Comparison of ENCODE assay signal across 1 cellular context in the genomic region with DNA sequence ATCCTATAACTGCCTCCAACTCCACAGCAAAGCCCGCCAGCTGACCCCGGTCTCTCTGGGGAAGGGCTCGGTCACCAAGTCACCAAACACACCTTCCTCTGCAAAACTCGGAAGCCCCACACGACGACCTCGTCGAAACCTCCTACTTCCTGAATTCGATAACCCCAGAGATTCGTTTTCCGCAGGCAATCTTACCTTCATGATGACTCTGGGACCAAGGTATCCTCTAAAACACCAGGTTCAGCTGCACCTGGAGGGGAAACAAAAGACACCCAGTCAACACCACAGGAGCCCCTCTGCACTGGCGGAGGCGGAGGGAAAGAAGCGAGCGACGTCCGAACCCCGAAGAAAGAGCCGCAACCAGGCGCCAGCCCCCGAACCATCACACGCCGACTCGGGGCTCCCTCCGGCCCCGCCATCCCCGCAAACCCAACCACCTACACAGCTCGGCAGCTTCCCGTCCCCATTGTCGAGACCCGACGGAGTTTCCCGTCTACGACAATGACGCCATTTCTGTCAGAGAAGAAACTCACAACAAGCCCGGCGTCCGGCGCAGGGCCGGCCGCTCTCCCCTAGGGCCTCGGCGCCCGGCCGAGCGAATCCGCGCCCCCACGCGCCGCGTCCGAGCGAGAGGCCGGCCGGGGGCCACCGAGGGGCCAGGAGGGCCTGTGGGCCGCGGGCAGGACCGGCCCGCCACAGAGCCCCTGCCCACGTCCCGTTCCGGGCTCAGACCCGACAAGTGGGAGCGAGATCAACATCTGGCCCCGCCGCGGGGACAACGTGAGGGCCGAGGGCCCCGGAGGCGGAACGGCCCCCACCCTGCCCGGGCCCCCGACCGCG.
TF ChIP-seq lines count a peak whose summit lies in the region.

No MANE protein-coding gene starts in this region.

TF ChIP-seq in K562, 482 proteins besides CTCF, POLR2A, EP300 and RAD21 (continued from another document and continues in another):
- TF ChIP-seq, protein P1, sequence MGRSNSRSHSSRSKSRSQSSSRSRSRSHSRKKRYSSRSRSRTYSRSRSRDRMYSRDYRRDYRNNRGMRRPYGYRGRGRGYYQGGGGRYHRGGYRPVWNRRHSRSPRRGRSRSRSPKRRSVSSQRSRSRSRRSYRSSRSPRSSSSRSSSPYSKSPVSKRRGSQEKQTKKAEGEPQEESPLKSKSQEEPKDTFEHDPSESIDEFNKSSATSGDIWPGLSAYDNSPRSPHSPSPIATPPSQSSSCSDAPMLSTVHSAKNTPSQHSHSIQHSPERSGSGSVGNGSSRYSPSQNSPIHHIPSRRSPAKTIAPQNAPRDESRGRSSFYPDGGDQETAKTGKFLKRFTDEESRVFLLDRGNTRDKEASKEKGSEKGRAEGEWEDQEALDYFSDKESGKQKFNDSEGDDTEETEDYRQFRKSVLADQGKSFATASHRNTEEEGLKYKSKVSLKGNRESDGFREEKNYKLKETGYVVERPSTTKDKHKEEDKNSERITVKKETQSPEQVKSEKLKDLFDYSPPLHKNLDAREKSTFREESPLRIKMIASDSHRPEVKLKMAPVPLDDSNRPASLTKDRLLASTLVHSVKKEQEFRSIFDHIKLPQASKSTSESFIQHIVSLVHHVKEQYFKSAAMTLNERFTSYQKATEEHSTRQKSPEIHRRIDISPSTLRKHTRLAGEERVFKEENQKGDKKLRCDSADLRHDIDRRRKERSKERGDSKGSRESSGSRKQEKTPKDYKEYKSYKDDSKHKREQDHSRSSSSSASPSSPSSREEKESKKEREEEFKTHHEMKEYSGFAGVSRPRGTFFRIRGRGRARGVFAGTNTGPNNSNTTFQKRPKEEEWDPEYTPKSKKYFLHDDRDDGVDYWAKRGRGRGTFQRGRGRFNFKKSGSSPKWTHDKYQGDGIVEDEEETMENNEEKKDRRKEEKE (IDR thresholded peaks at IDR 0.05; ENCODE audit: borderline replicate concordance in 1 of 2, control insufficient read depth in 1 of 2, low read depth in 2 of 2, low read length in 1 of 2) = no peak
- no peak for TF ChIP-seq EHMT2 (IDR thresholded peaks at IDR 0.05)
- no peak for TF ChIP-seq ELF1 (tag; IDR thresholded peaks at IDR 0.05)
- no peak for TF ChIP-seq SRSF7 (optimal IDR thresholded peaks at IDR 0.05; ENCODE audit: low read depth, low read length)
- TF ChIP-seq SMAD1 (IDR thresholded peaks at IDR 0.05; ENCODE audit: low read depth, low read length, partially characterized antibody) = no peak
- TF ChIP-seq L3MBTL2 (IDR thresholded peaks at IDR 0.05) = 0 out of 2 replicates have a peak, but pooled peaks have one; percentile 15
- peak; percentile 50; the same call in 1 of the 2 replicates for TF ChIP-seq EP400 (IDR thresholded peaks at IDR 0.05)
- no peak for TF ChIP-seq HNRNPUL1 (IDR thresholded peaks at IDR 0.05; ENCODE audit: low read length)
- TF ChIP-seq, protein P2, sequence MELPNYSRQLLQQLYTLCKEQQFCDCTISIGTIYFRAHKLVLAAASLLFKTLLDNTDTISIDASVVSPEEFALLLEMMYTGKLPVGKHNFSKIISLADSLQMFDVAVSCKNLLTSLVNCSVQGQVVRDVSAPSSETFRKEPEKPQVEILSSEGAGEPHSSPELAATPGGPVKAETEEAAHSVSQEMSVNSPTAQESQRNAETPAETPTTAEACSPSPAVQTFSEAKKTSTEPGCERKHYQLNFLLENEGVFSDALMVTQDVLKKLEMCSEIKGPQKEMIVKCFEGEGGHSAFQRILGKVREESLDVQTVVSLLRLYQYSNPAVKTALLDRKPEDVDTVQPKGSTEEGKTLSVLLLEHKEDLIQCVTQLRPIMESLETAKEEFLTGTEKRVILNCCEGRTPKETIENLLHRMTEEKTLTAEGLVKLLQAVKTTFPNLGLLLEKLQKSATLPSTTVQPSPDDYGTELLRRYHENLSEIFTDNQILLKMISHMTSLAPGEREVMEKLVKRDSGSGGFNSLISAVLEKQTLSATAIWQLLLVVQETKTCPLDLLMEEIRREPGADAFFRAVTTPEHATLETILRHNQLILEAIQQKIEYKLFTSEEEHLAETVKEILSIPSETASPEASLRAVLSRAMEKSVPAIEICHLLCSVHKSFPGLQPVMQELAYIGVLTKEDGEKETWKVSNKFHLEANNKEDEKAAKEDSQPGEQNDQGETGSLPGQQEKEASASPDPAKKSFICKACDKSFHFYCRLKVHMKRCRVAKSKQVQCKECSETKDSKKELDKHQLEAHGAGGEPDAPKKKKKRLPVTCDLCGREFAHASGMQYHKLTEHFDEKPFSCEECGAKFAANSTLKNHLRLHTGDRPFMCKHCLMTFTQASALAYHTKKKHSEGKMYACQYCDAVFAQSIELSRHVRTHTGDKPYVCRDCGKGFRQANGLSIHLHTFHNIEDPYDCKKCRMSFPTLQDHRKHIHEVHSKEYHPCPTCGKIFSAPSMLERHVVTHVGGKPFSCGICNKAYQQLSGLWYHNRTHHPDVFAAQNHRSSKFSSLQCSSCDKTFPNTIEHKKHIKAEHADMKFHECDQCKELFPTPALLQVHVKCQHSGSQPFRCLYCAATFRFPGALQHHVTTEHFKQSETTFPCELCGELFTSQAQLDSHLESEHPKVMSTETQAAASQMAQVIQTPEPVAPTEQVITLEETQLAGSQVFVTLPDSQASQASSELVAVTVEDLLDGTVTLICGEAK (IDR thresholded peaks at IDR 0.05) = 0 out of 2 replicates have a peak, but pooled peaks have one; percentile 21
- TF ChIP-seq, protein P2 (CRISPR knock-in tag; IDR thresholded peaks at IDR 0.05) = no peak
- TF ChIP-seq GATA2 (CRISPR knock-in tag; IDR thresholded peaks at IDR 0.05) = no peak
- TF ChIP-seq, protein P3, sequence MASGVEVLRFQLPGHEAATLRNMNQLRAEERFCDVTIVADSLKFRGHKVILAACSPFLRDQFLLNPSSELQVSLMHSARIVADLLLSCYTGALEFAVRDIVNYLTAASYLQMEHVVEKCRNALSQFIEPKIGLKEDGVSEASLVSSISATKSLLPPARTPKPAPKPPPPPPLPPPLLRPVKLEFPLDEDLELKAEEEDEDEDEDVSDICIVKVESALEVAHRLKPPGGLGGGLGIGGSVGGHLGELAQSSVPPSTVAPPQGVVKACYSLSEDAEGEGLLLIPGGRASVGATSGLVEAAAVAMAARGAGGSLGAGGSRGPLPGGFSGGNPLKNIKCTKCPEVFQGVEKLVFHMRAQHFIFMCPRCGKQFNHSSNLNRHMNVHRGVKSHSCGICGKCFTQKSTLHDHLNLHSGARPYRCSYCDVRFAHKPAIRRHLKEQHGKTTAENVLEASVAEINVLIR (CRISPR knock-in tag; IDR thresholded peaks at IDR 0.05) = peak; percentile 25; the same call in 1 of the 2 replicates
- no peak for TF ChIP-seq PTBP1 (IDR thresholded peaks at IDR 0.05; ENCODE audit: low read depth, low read length)
- peak in 2 of 3 experiments; percentile 10 to 67 for TF ChIP-seq YY1 (IDR thresholded peaks at IDR 0.05; ENCODE audit: borderline replicate concordance in 1 of 3, control insufficient read depth in 1 of 3, extremely low read depth in 1 of 3, insufficient read depth in 3 of 3, insufficient read length in 1 of 3, insufficient replicate concordance in 2 of 3, low read depth in 1 of 3, low read length in 2 of 3)
- TF ChIP-seq, protein P4, sequence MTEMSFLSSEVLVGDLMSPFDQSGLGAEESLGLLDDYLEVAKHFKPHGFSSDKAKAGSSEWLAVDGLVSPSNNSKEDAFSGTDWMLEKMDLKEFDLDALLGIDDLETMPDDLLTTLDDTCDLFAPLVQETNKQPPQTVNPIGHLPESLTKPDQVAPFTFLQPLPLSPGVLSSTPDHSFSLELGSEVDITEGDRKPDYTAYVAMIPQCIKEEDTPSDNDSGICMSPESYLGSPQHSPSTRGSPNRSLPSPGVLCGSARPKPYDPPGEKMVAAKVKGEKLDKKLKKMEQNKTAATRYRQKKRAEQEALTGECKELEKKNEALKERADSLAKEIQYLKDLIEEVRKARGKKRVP (CRISPR knock-in tag; IDR thresholded peaks at IDR 0.05) = 0 out of 2 replicates have a peak, but pooled peaks have one; percentile 25
- no peak for TF ChIP-seq SMARCB1 (IDR thresholded peaks at IDR 0.05; ENCODE audit: insufficient read length, low read depth)
- TF ChIP-seq TARDBP (IDR thresholded peaks at IDR 0.05) = no peak
- TF ChIP-seq THRAP3 (IDR thresholded peaks at IDR 0.05; ENCODE audit: borderline replicate concordance) = 0 out of 2 replicates have a peak, but pooled peaks have one; percentile 37
- no peak for TF ChIP-seq ZNF586 (CRISPR knock-in tag; conservative IDR thresholded peaks at IDR 0.05)
- TF ChIP-seq SMAD4 (CRISPR knock-in tag; conservative IDR thresholded peaks at IDR 0.05) = 0 out of 2 replicates have a peak, but pooled peaks have one; percentile 50
- TF ChIP-seq ZBTB1 (CRISPR knock-in tag; IDR thresholded peaks at IDR 0.05; ENCODE audit: borderline replicate concordance, low read depth) = peak; percentile 78; the same call in 1 of the 2 replicates
- no peak for TF ChIP-seq FOXK2 (conservative IDR thresholded peaks at IDR 0.05 in 1 of 2, IDR thresholded peaks at IDR 0.05 in 1 of 2; ENCODE audit: low read depth in 2 of 2)
- TF ChIP-seq ZNF644 (tag; IDR thresholded peaks at IDR 0.05; ENCODE audit: low read depth) = no peak
- 0 out of 2 replicates have a peak, but pooled peaks have one; percentile 54 for TF ChIP-seq ZNF583 (CRISPR knock-in tag; IDR thresholded peaks at IDR 0.05)
- TF ChIP-seq HMGN3 (IDR thresholded peaks at IDR 0.05; ENCODE audit: borderline replicate concordance, extremely low read depth, insufficient read length, low read depth, low read length) = peak; percentile 43
- TF ChIP-seq GATAD2B (IDR thresholded peaks at IDR 0.05; ENCODE audit: borderline replicate concordance) = peak; percentile 64; the same call in 1 of the 2 replicates
- TF ChIP-seq, protein P5, sequence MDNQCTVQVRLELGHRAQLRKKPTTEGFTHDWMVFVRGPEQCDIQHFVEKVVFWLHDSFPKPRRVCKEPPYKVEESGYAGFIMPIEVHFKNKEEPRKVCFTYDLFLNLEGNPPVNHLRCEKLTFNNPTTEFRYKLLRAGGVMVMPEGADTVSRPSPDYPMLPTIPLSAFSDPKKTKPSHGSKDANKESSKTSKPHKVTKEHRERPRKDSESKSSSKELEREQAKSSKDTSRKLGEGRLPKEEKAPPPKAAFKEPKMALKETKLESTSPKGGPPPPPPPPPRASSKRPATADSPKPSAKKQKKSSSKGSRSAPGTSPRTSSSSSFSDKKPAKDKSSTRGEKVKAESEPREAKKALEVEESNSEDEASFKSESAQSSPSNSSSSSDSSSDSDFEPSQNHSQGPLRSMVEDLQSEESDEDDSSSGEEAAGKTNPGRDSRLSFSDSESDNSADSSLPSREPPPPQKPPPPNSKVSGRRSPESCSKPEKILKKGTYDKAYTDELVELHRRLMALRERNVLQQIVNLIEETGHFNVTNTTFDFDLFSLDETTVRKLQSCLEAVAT (IDR thresholded peaks at IDR 0.05) = peak in 1 of 2 experiments; percentile 65; a peak in 1 of 4 replicates
- TF ChIP-seq U2AF2 (optimal IDR thresholded peaks at IDR 0.05; ENCODE audit: low read depth, low read length) = no peak
- TF ChIP-seq SREBF1 (IDR thresholded peaks at IDR 0.05; ENCODE audit: borderline replicate concordance, low read depth, low read length) = no peak
- TF ChIP-seq, protein P6, sequence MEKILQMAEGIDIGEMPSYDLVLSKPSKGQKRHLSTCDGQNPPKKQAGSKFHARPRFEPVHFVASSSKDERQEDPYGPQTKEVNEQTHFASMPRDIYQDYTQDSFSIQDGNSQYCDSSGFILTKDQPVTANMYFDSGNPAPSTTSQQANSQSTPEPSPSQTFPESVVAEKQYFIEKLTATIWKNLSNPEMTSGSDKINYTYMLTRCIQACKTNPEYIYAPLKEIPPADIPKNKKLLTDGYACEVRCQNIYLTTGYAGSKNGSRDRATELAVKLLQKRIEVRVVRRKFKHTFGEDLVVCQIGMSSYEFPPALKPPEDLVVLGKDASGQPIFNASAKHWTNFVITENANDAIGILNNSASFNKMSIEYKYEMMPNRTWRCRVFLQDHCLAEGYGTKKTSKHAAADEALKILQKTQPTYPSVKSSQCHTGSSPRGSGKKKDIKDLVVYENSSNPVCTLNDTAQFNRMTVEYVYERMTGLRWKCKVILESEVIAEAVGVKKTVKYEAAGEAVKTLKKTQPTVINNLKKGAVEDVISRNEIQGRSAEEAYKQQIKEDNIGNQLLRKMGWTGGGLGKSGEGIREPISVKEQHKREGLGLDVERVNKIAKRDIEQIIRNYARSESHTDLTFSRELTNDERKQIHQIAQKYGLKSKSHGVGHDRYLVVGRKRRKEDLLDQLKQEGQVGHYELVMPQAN (IDR thresholded peaks at IDR 0.05; ENCODE audit: borderline replicate concordance) = peak; percentile 80
- 0 out of 2 replicates have a peak, but pooled peaks have one; percentile 22 for TF ChIP-seq ATF7 (IDR thresholded peaks at IDR 0.05)
- TF ChIP-seq, protein P7, sequence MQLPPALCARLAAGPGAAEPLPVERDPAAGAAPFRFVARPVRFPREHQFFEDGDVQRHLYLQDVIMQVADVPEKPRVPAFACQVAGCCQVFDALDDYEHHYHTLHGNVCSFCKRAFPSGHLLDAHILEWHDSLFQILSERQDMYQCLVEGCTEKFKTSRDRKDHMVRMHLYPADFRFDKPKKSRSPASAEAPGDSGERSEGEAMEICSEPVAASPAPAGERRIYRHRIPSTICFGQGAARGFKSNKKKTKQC (CRISPR knock-in tag; IDR thresholded peaks at IDR 0.05) = peak; percentile 76; the same call in 1 of the 2 replicates
- no peak for TF ChIP-seq ZNF830 (CRISPR knock-in tag; IDR thresholded peaks at IDR 0.05)
- TF ChIP-seq ZSCAN32 (CRISPR knock-in tag; IDR thresholded peaks at IDR 0.05) = no peak
- TF ChIP-seq TOE1 (IDR thresholded peaks at IDR 0.05; ENCODE audit: borderline replicate concordance) = 0 out of 2 replicates have a peak, but pooled peaks have one; percentile 51
- TF ChIP-seq TOE1 (CRISPR knock-in tag; IDR thresholded peaks at IDR 0.05; ENCODE audit: borderline replicate concordance, low read depth) = no peak
- TF ChIP-seq PYGO2 (tag; IDR thresholded peaks at IDR 0.05) = no peak
